ENCODE assay signal across 8 cellular contexts in genomic region chr4:88378691-88379559, GRCh38. TPM values are rescaled to one million over a fixed set of nuclear protein-coding genes. Genes with fewer than 3 reads are reported as not detected.
DNase-seq lines count a peak whose midpoint lies in the region; ATAC-seq, FAIRE-seq and TF ChIP-seq lines count a peak whose summit lies in the region.

Gene HERC6, plus strand, starts transcription at chr4:88378852. Its CDS starts 70 bp downstream, at chr4:88378922.

- peak within 1 kb of the TSS; percentile 64 for H3K4me3 ChIP-seq in A549
- peak within 1 kb of the TSS; percentile 95 for H3K4me3 ChIP-seq in WI38 (ENCODE audit: low read depth, low read length)
- H3K4me3 ChIP-seq in cardiac fibroblast (replicated peaks in 1 of 2; ENCODE audit: low read depth in 2 of 2, low read length in 2 of 2) = peak within 1 kb of the TSS; percentile 77 to 90

- TF ChIP-seq POLR2A in A549 (IDR thresholded peaks at IDR 0.05; ENCODE audit: low read length) = peak; percentile 35; the same call in 1 of the 2 replicates

- H3K4me1 ChIP-seq in A549 = no peaks in the 10 kb centered on the region

- peak; percentile 99 for ATAC-seq in A549
- peak; percentile 70 for ATAC-seq in GM18517 (IDR thresholded peaks at IDR 0.05; ENCODE audit: unreplicated experiment)
- ATAC-seq in HG03045 (IDR thresholded peaks at IDR 0.05; ENCODE audit: unreplicated experiment) = peak; percentile 77

- H3K4me2 ChIP-seq in A549 = peak within 1 kb of the TSS; percentile 80

- no peak for TF ChIP-seq EP300 in A549 (IDR thresholded peaks at IDR 0.05)

- peak in 1 of 2 experiments; percentile 41; a peak in 2 of 5 replicates for TF ChIP-seq RAD21 in A549 (conservative IDR thresholded peaks at IDR 0.05 in 1 of 2, IDR thresholded peaks at IDR 0.05 in 1 of 2)

- H3K27ac ChIP-seq in A549 = peak within 1 kb of the TSS; percentile 75 to 94

- TF ChIP-seq CTCF in A549 (IDR thresholded peaks at IDR 0.05) (peak; percentile 48), WI38 (IDR thresholded peaks at IDR 0.05; ENCODE audit: low read depth, low read length) (peak; percentile 52), cardiac fibroblast (IDR thresholded peaks at IDR 0.05; ENCODE audit: low read depth, low read length) (peak; percentile 75)

- POLR2A ChIA-PET in A549 (lab: Yijun Ruan, JAX) = interaction anchor here (0.7 to 1.1 kb wide), 2 partner anchors 78 to 95 kb away, joined by 3 to 4 read pairs; partner anchors contain the start of genes HERC5 and PPM1K

- CTCF ChIA-PET in A549 (lab: Yijun Ruan, JAX) = interaction anchor here (0.6 to 1.7 kb wide), 12 partner anchors 10 to 160 kb away, joined by 3 to 7 read pairs (median 4); partner anchors contain the start of gene HERC5

- DNase-seq in A549 (ENCODE audit: low read depth in 1 of 2, low spot score in 1 of 2) (peak; percentile 69 to 83), NCI-H2081 (lab: John Stamatoyannopoulos, UW) (peak; percentile 66 to 79), cardiac fibroblast (ENCODE audit: low read depth in 2 of 2) (peak; percentile 83 to 85), inferior parietal cortex (ENCODE audit: extremely low spot score) (peak; percentile 68), smooth muscle cell of the brain vasculature (ENCODE audit: low read depth, low spot score) (peak; percentile 76)

- H3K9me3 ChIP-seq in A549 = no peaks in the 10 kb centered on the region

- WGBS in A549 (ENCODE audit: missing lambda C conversion rate) = 1% methylated on average over 29 of the region's 62 CpGs

- no peak for FAIRE-seq in A549 (lab: Jason Lieb, UNC)

TF ChIP-seq in A549, 52 proteins besides CTCF, POLR2A, EP300 and RAD21 (continues in another document):
- no peak for TF ChIP-seq USF2 (IDR thresholded peaks at IDR 0.05)
- TF ChIP-seq HES2 (IDR thresholded peaks at IDR 0.05) = no peak
- TF ChIP-seq NPAS2 (CRISPR knock-in tag; IDR thresholded peaks at IDR 0.05; ENCODE audit: borderline replicate concordance) = no peak
- no peak for TF ChIP-seq TP53 (CRISPR knock-in tag; IDR thresholded peaks at IDR 0.05)
- no peak for TF ChIP-seq POLR2AphosphoS2 (conservative IDR thresholded peaks at IDR 0.05; ENCODE audit: low read length)
- TF ChIP-seq JUN (IDR thresholded peaks at IDR 0.05) = peak in 1 of 2 experiments; percentile 42; a peak in 1 of 5 replicates
- no peak for TF ChIP-seq RARB (CRISPR knock-in tag; IDR thresholded peaks at IDR 0.05)
- TF ChIP-seq CHD4 (IDR thresholded peaks at IDR 0.05; ENCODE audit: borderline replicate concordance) = no peak
- TF ChIP-seq SREBF2 (IDR thresholded peaks at IDR 0.05) = no peak
- TF ChIP-seq ZFP36 (IDR thresholded peaks at IDR 0.05; ENCODE audit: borderline replicate concordance, partially characterized antibody) = no peak
- TF ChIP-seq FOSL2 (IDR thresholded peaks at IDR 0.05) = no peak
- no peak for TF ChIP-seq FOSL2 (CRISPR knock-in tag; IDR thresholded peaks at IDR 0.05)
- no peak for TF ChIP-seq CBX8 (IDR thresholded peaks at IDR 0.05)
- TF ChIP-seq BHLHE40 (IDR thresholded peaks at IDR 0.05; ENCODE audit: low read depth, low read length) = peak; percentile 14; the same call in 1 of the 2 replicates
- no peak for TF ChIP-seq KDM1A (IDR thresholded peaks at IDR 0.05; ENCODE audit: low read depth)
- no peak for TF ChIP-seq MAFK (IDR thresholded peaks at IDR 0.05; ENCODE audit: partially characterized antibody)
- TF ChIP-seq HOXB5 (CRISPR knock-in tag; IDR thresholded peaks at IDR 0.05) = no peak
- no peak for TF ChIP-seq NFE2L2 (conservative IDR thresholded peaks at IDR 0.05; ENCODE audit: low read length)
- no peak for TF ChIP-seq ZSCAN20 (CRISPR knock-in tag; IDR thresholded peaks at IDR 0.05)
- peak; percentile 30; the same call in 1 of the 2 replicates for TF ChIP-seq MAX (IDR thresholded peaks at IDR 0.05)
- no peak for TF ChIP-seq EHF (CRISPR knock-in tag; IDR thresholded peaks at IDR 0.05)
- no peak for TF ChIP-seq NR3C1 (IDR thresholded peaks at IDR 0.05)
- no peak for TF ChIP-seq BCL3 (IDR thresholded peaks at IDR 0.05)
- TF ChIP-seq PBX3 (IDR thresholded peaks at IDR 0.05) = no peak
- TF ChIP-seq HDAC2 (IDR thresholded peaks at IDR 0.05) = no peak
- TF ChIP-seq MYC (IDR thresholded peaks at IDR 0.05; ENCODE audit: borderline replicate concordance, low read length) = no peak
- no peak for TF ChIP-seq HOXA7 (CRISPR knock-in tag; IDR thresholded peaks at IDR 0.05)
- no peak for TF ChIP-seq FOSB (CRISPR knock-in tag; IDR thresholded peaks at IDR 0.05)
- TF ChIP-seq E2F6 (IDR thresholded peaks at IDR 0.05; ENCODE audit: borderline replicate concordance, low read depth) = no peak
- TF ChIP-seq REST (IDR thresholded peaks at IDR 0.05) = no peak
- TF ChIP-seq EHMT2 (IDR thresholded peaks at IDR 0.05; ENCODE audit: low read depth) = no peak
- peak; percentile 63 for TF ChIP-seq PHF8 (IDR thresholded peaks at IDR 0.05; ENCODE audit: borderline replicate concordance, low read depth)
- no peak for TF ChIP-seq ESRRA (IDR thresholded peaks at IDR 0.05; ENCODE audit: borderline replicate concordance, low read length)

RNA-seq across cellular contexts. Expression of gene HERC6, which starts in this region (rescaled TPM):
- 7.0 and 9.7 TPM in 2 replicates for polyA plus RNA-seq in A549 (2011; rRNA removed)
- 2.3 and 2.5 TPM in 2 replicates for polyA plus RNA-seq in A549 (2012; cell fraction: cytosol; rRNA removed)
- polyA plus RNA-seq in A549 (2012; cell fraction: nucleus; rRNA removed) = 2.0 and 2.2 TPM in 2 replicates
- polyA plus RNA-seq in A549 (2017; fragmentation: RNase III; extraction: RNeasy Plus Mini Kit Qiagen cat#74134 plus additional on column Dnase treatment) = 2.8 to 3.6 TPM (median 3.6 TPM) in 3 replicates
- 16.0 and 16.8 TPM in 2 replicates for polyA minus RNA-seq in A549 (2011; rRNA and poly(A)+ RNA removed)

Comparison
In these comparisons a context has a peak if more than half of its experiments do, and no peak if none do; other contexts are left out.
1. Peak in every context shown above with its lines: DNase-seq, ATAC-seq, H3K4me3 ChIP-seq and H3K27ac ChIP-seq.